ENCODE assay signal across 8 cellular contexts in the genomic region with DNA sequence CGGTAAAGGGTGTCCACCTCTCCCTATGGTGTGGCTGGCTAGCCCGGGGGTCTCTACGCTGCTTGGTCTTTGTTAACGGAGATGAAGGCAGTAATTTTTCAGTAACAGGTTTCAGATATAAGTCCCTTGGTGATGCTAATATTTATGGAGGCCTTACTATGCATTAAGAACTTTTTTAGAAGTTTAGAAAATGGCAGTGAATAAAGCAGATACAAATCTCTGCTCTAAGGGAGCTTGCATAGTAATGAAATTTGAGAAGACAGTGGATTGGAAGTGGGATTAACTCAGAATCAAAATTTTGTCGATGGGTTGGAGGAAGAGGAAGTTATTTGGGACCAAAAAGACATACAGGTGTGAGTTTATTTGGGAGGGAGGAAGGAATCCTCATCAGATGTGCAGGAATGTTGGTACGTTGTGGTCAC. TPM values are rescaled to one million over a fixed set of nuclear protein-coding genes. Genes with fewer than 3 reads are reported as not detected.
DNase-seq lines count a peak whose midpoint lies in the region; ATAC-seq and TF ChIP-seq lines count a peak whose summit lies in the region.

No MANE protein-coding gene starts in this region.

- H3K27ac ChIP-seq in CD4-positive, alpha-beta memory T cell (ENCODE audit: low read depth, low read length): peak overlapping the region; percentile 85
- peak overlapping the region; percentile 40 for H3K27ac ChIP-seq in Karpas-422 (ENCODE audit: low read length)
- H3K27ac ChIP-seq in dorsolateral prefrontal cortex: peak overlapping the region in 56 of 59 donors; percentile 5 to 90 (median 80)
- no peak overlapping the region for H3K27ac ChIP-seq in neural progenitor cell

- H3K36me3 ChIP-seq in CD4-positive, alpha-beta memory T cell (ENCODE audit: insufficient read depth, low read length): peaks cover 34% of the 10 kb centered on the region
- H3K36me3 ChIP-seq in Karpas-422 (ENCODE audit: insufficient read depth, low read length): peaks cover 40% of the 10 kb centered on the region
- peaks cover 11% of the 10 kb centered on the region for H3K36me3 ChIP-seq in neural progenitor cell

- no peaks in the 10 kb centered on the region for H4K20me1 ChIP-seq in Karpas-422 (ENCODE audit: insufficient read depth, low read depth, low read length)
- no peaks in the 10 kb centered on the region for H4K20me1 ChIP-seq in neural progenitor cell (ENCODE audit: low read depth)

- H3K9ac ChIP-seq in Karpas-422 (ENCODE audit: low read length) (peak overlapping the region; percentile 72), neural progenitor cell (peak overlapping the region; percentile 84)

- no peak for DNase-seq in CD4-positive, alpha-beta memory T cell
- no peak for DNase-seq in Karpas-422
- no peak for DNase-seq in dorsolateral prefrontal cortex
- DNase-seq in neural progenitor cell (ENCODE audit: low spot score): no peak
- DNase-seq in stimulated activated naive CD4-positive, alpha-beta T cell (lab: John Stamatoyannopoulos, UW): no peak

- H3K4me1 Mint-ChIP-seq in CD4-positive, alpha-beta memory T cell: peaks cover 29 to 65% (median 38%) of the 10 kb centered on the region in 4 donors
- peaks cover 13% of the 10 kb centered on the region for H3K4me1 Mint-ChIP-seq in neural progenitor cell

- H3K4me2 ChIP-seq in Karpas-422 (ENCODE audit: low read depth, low read length, poor library complexity, severe bottlenecking) (peak overlapping the region; percentile 85), neural progenitor cell (peak overlapping the region; percentile 85)

- H3K27me3 ChIP-seq in CD4-positive, alpha-beta memory T cell (ENCODE audit: insufficient read depth, low read length): no peaks in the 10 kb centered on the region
- H3K27me3 ChIP-seq in Karpas-422 (ENCODE audit: low read length) (no peaks in the 10 kb centered on the region), dorsolateral prefrontal cortex (no peaks in the 10 kb centered on the region), neural progenitor cell (no peaks in the 10 kb centered on the region)

- no peaks in the 10 kb centered on the region for H3K27me3 Mint-ChIP-seq in CD4-positive, alpha-beta memory T cell
- H3K27me3 Mint-ChIP-seq in neural progenitor cell (ENCODE audit: insufficient read depth, low read depth): peaks cover 2% of the 10 kb centered on the region

- no peaks in the 10 kb centered on the region for H3K9me3 Mint-ChIP-seq in CD4-positive, alpha-beta memory T cell
- no peaks in the 10 kb centered on the region for H3K9me3 Mint-ChIP-seq in neural progenitor cell

- ATAC-seq in HG02981 (IDR thresholded peaks at IDR 0.05; ENCODE audit: unreplicated experiment): no peak
- ATAC-seq in HG03469 (IDR thresholded peaks at IDR 0.05; ENCODE audit: unreplicated experiment): no peak
- ATAC-seq in HG03175 (IDR thresholded peaks at IDR 0.05; ENCODE audit: unreplicated experiment): no peak

- TF ChIP-seq CTCF in dorsolateral prefrontal cortex (IDR thresholded peaks at IDR 0.05 in 54 of 56, conservative IDR thresholded peaks at IDR 0.05 in 2 of 56; ENCODE audit: low read depth in 1 of 56, partially characterized antibody in 56 of 56) (peak in 2 of 56 donors; percentile 6 to 7), neural progenitor cell (IDR thresholded peaks at IDR 0.05) (no peak)

- H3K79me2 ChIP-seq in Karpas-422 (ENCODE audit: low read length) (peaks cover 53% of the 10 kb centered on the region), neural progenitor cell (ENCODE audit: low read depth) (peaks cover 45% of the 10 kb centered on the region)

- intact Hi-C loops in CD4-positive, alpha-beta memory T cell (cut with micrococcal nuclease): loop anchor here (1.0 to 10.0 kb wide), 7 partner anchors 37 to 1624 kb away; a partner anchor contains a TSS
- intact Hi-C loops in dorsolateral prefrontal cortex (cut with DNase I): loop anchor here (2.0 to 10.0 kb wide), 6 partner anchors 36 to 184 kb away; a partner anchor contains a TSS

- POLR2A ChIA-PET in CD4-positive, alpha-beta memory T cell (lab: Charles Lee; ENCODE audit: partially characterized antibody): interaction anchor here (0.7 to 3.7 kb wide), 18 partner anchors 10 to 1260 kb away, joined by 3 to 89 read pairs (median 4); a partner anchor contains a TSS

- H3K9me2 ChIP-seq in Karpas-422 (replicated peaks; ENCODE audit: insufficient read depth, low read length): no peaks in the 10 kb centered on the region

- H3F3A ChIP-seq in neural progenitor cell (ENCODE audit: low read depth): no peaks in the 10 kb centered on the region

- H3K36me3 Mint-ChIP-seq in CD4-positive, alpha-beta memory T cell: peaks cover 32 to 46% of the 10 kb centered on the region in 2 donors
- peaks cover 13% of the 10 kb centered on the region for H3K36me3 Mint-ChIP-seq in neural progenitor cell

- H3K4me3 ChIP-seq in CD4-positive, alpha-beta memory T cell (ENCODE audit: low read length in 2 of 2): peak overlapping the region; percentile 94 to 95
- H3K4me3 ChIP-seq in Karpas-422 (ENCODE audit: low read length) (peak overlapping the region; percentile 71), dorsolateral prefrontal cortex (peak overlapping the region; percentile 57 to 96 (median 81)), neural progenitor cell (peak overlapping the region; percentile 97)

- no peaks in the 10 kb centered on the region for H3K9me3 ChIP-seq in CD4-positive, alpha-beta memory T cell (ENCODE audit: control insufficient read depth in 1 of 2, low read length in 2 of 2)
- H3K9me3 ChIP-seq in Karpas-422 (ENCODE audit: low read length): no peaks in the 10 kb centered on the region
- H3K9me3 ChIP-seq in neural progenitor cell (ENCODE audit: low read depth): no peaks in the 10 kb centered on the region

- H2AFZ ChIP-seq in Karpas-422 (ENCODE audit: low read length) (no peak overlapping the region), neural progenitor cell (replicated peaks) (peak overlapping the region; percentile 91)

- H3K27ac Mint-ChIP-seq in CD4-positive, alpha-beta memory T cell: peak overlapping the region; percentile 96 to 99 (median 99)
- H3K27ac Mint-ChIP-seq in neural progenitor cell: peak overlapping the region; percentile 97

- H3K4me3 Mint-ChIP-seq in CD4-positive, alpha-beta memory T cell: peak overlapping the region; percentile 98 to 100 (median 99)
- peak overlapping the region; percentile 98 for H3K4me3 Mint-ChIP-seq in neural progenitor cell

- H3K4me1 ChIP-seq in CD4-positive, alpha-beta memory T cell (ENCODE audit: insufficient read depth, low read length): peaks cover 36% of the 10 kb centered on the region
- H3K4me1 ChIP-seq in Karpas-422 (ENCODE audit: low read length) (peaks cover 22% of the 10 kb centered on the region), neural progenitor cell (peaks cover 8% of the 10 kb centered on the region)

- CTCF ChIA-PET in CD4-positive, alpha-beta memory T cell (lab: Charles Lee; ENCODE audit: partially characterized antibody): interaction anchor here (0.7 to 6.0 kb wide), 17 partner anchors 9 to 723 kb away, joined by 3 to 74 read pairs (median 5); a partner anchor contains a TSS

RNA-seq across cellular contexts. Expression of a gene that starts 0.4 kb away (rescaled TPM):
- 10 to 100 TPM; 88.2 to 91.2 TPM for total RNA-seq in CD4-positive, alpha-beta memory T cell
- 100 to 1,000 TPM; 314 to 366 TPM for polyA plus RNA-seq in CD4-positive, alpha-beta memory T cell
- total RNA-seq in Karpas-422 (2014; rRNA removed; shearing (Covaris generic); ENCODE audit: low replicate concordance): 176 and 231 TPM in 2 replicates
- total RNA-seq in dorsolateral prefrontal cortex (10 to 100 TPM; 49.9 to 96.9 (median 80.2) TPM), neural progenitor cell (ENCODE audit: low replicate concordance) (219 and 402 TPM in 2 replicates)

RNA-seq across cellular contexts. Expression of a gene that starts 25.3 kb away (rescaled TPM):
- 1 to 10 TPM; 5.6 to 8.0 TPM for total RNA-seq in CD4-positive, alpha-beta memory T cell
- polyA plus RNA-seq in CD4-positive, alpha-beta memory T cell: not detected
- 0.94 and 1.0 TPM in 2 replicates for total RNA-seq in Karpas-422 (2014; rRNA removed; shearing (Covaris generic); ENCODE audit: low replicate concordance)
- total RNA-seq in dorsolateral prefrontal cortex (10 to 100 TPM in 54 of 120 experiments, 1 to 10 TPM in 66; 4.1 to 20.0 (median 9.7) TPM), neural progenitor cell (ENCODE audit: low replicate concordance) (1.2 and 2.2 TPM in 2 replicates)

RNA-seq across cellular contexts. Expression of a gene that starts 30.4 kb away (rescaled TPM):
- not detected for total RNA-seq in CD4-positive, alpha-beta memory T cell
- polyA plus RNA-seq in CD4-positive, alpha-beta memory T cell: not detected
- 0.04 TPM in 1 of 2 replicates, not detected in the other for total RNA-seq in Karpas-422 (2014; rRNA removed; shearing (Covaris generic); ENCODE audit: low replicate concordance)
- 1 to 10 TPM in 2 of 120 experiments, under 1 TPM in 56, not detected in 62; 0.11 to 1.2 (median 0.28) TPM for total RNA-seq in dorsolateral prefrontal cortex
- total RNA-seq in neural progenitor cell (ENCODE audit: low replicate concordance): 0.12 TPM in 1 of 2 replicates, not detected in the other

RNA-seq across cellular contexts. Expression of a gene that starts 36.6 kb away (rescaled TPM):
- total RNA-seq in CD4-positive, alpha-beta memory T cell: 10 to 100 TPM; 62.5 to 62.9 TPM
- polyA plus RNA-seq in CD4-positive, alpha-beta memory T cell: 10 to 100 TPM in 1 of 2 donors, 1 to 10 TPM in 1; 5.0 to 14.8 TPM
- 16.2 and 17.9 TPM in 2 replicates for total RNA-seq in Karpas-422 (2014; rRNA removed; shearing (Covaris generic); ENCODE audit: low replicate concordance)
- total RNA-seq in dorsolateral prefrontal cortex: 10 to 100 TPM; 39.9 to 93.6 (median 55.5) TPM
- total RNA-seq in neural progenitor cell (ENCODE audit: low replicate concordance): 19.7 and 23.5 TPM in 2 replicates

RNA-seq across cellular contexts. Expression of a gene that starts 37.9 kb away (rescaled TPM):
- total RNA-seq in CD4-positive, alpha-beta memory T cell: 1 to 10 TPM; 3.9 to 5.4 TPM
- polyA plus RNA-seq in CD4-positive, alpha-beta memory T cell: under 1 TPM in 1 of 2 donors, not detected in 1; 0.07 TPM
- 0.43 and 1.3 TPM in 2 replicates for total RNA-seq in Karpas-422 (2014; rRNA removed; shearing (Covaris generic); ENCODE audit: low replicate concordance)
- total RNA-seq in dorsolateral prefrontal cortex: 10 to 100 TPM in 6 of 120 experiments, 1 to 10 TPM in 114; 3.4 to 15.8 (median 7.6) TPM
- total RNA-seq in neural progenitor cell (ENCODE audit: low replicate concordance): 2.2 and 2.8 TPM in 2 replicates
